In genomic region chr1:230643887-230644286, GRCh38 we compare ENCODE assay signal across 10 cellular contexts. TPM values are rescaled to one million over a fixed set of nuclear protein-coding genes. Genes with fewer than 3 reads are reported as not detected.
DNase-seq lines count a peak whose midpoint lies in the region; ATAC-seq lines count a peak whose summit lies in the region.
"Had no signal": no experiment of that assay in that cellular context is flagged by ENCODE, and none has a peak within 500 bp of the region (broad histone marks: within the 10 kb centered on the region; RNA-seq: fewer than 3 reads in every experiment).

No MANE protein-coding gene starts in this region.

- H3K27ac ChIP-seq in CD4-positive, alpha-beta memory T cell (ENCODE audit: low read depth, low read length), result no peak overlapping the region
- no peak overlapping the region for H3K27ac ChIP-seq in HUES48 (ENCODE audit: low read depth, low read length)

- peak overlapping the region in 2 of 7 donors; percentile 55 to 77 for H3K27ac Mint-ChIP-seq in CD4-positive, alpha-beta memory T cell
- H3K27ac Mint-ChIP-seq in activated naive CD8-positive, alpha-beta T cell treated with anti-CD3 and anti-CD28 coated beads, Interleukin-2, amount 50 U/mL, for 24 hours, result peak overlapping the region; percentile 70
- no peak overlapping the region for H3K27ac Mint-ChIP-seq in naive B cell

- no peak for ATAC-seq in activated naive CD8-positive, alpha-beta T cell treated with anti-CD3 and anti-CD28 coated beads, Interleukin-2, amount 50 U/mL, for 24 hours
- ATAC-seq in naive B cell (ENCODE audit: low read depth in 2 of 2), result no peak
- no peak for ATAC-seq in esophagus mucosa

- POLR2A ChIA-PET in CD4-positive, alpha-beta memory T cell (lab: Charles Lee; ENCODE audit: partially characterized antibody), result interaction anchor here (1.9 kb wide), 1 partner anchor 335 kb away, joined by 4 read pairs; the partner anchor contains the start of genes ARV1 and TTC13

- no peaks in the 10 kb centered on the region for H3K27me3 ChIP-seq in CD4-positive, alpha-beta memory T cell (ENCODE audit: insufficient read depth, low read length)
- H3K27me3 ChIP-seq in HUES48 (ENCODE audit: control insufficient read depth, insufficient read depth, low read length), result no peaks in the 10 kb centered on the region

- DNase-seq in CD4-positive, alpha-beta memory T cell, result no peak
- DNase-seq in activated naive CD8-positive, alpha-beta T cell treated with anti-CD3 and anti-CD28 coated beads, Interleukin-2, amount 50 U/mL, for 24 hours, result no peak
- DNase-seq in naive B cell (no peak), NCI-H2029 (lab: John Stamatoyannopoulos, UW) (no peak), putamen (ENCODE audit: low spot score) (no peak), NCI-H2227 treated with DMSO at 0.1 percent for 48 hours (lab: John Stamatoyannopoulos, UW) (no peak)
- DNase-seq: amniotic stem cell, nucleus accumbens had no signal

- no peak overlapping the region for H3K9ac ChIP-seq in HUES48 (ENCODE audit: low read depth, low read length)

- CTCF ChIA-PET in CD4-positive, alpha-beta memory T cell (lab: Charles Lee; ENCODE audit: partially characterized antibody), result interaction anchor here (1.0 to 1.1 kb wide), 3 partner anchors 564 to 1020 kb away, joined by 3 to 4 read pairs (median 3); no protein-coding TSS in a partner anchor

- H3K4me3 Mint-ChIP-seq in CD4-positive, alpha-beta memory T cell, result peak overlapping the region in 7 of 8 donors; percentile 93 to 100 (median 99)
- H3K4me3 Mint-ChIP-seq in activated naive CD8-positive, alpha-beta T cell treated with anti-CD3 and anti-CD28 coated beads, Interleukin-2, amount 50 U/mL, for 24 hours, result peak overlapping the region; percentile 99
- peak overlapping the region; percentile 13 to 98 (median 88) for H3K4me3 Mint-ChIP-seq in naive B cell

- peaks cover 9 to 24% of the 10 kb centered on the region in 2 donors for H3K36me3 Mint-ChIP-seq in CD4-positive, alpha-beta memory T cell
- peaks cover 15% of the 10 kb centered on the region for H3K36me3 Mint-ChIP-seq in activated naive CD8-positive, alpha-beta T cell treated with anti-CD3 and anti-CD28 coated beads, Interleukin-2, amount 50 U/mL, for 24 hours (ENCODE audit: low read depth)
- peaks cover 6 to 15% of the 10 kb centered on the region in 2 donors for H3K36me3 Mint-ChIP-seq in naive B cell

- H3K27me3 Mint-ChIP-seq in CD4-positive, alpha-beta memory T cell, result peaks cover 3 to 7% of the 10 kb centered on the region in 2 donors
- peaks cover 11% of the 10 kb centered on the region for H3K27me3 Mint-ChIP-seq in activated naive CD8-positive, alpha-beta T cell treated with anti-CD3 and anti-CD28 coated beads, Interleukin-2, amount 50 U/mL, for 24 hours
- H3K27me3 Mint-ChIP-seq in naive B cell, result peaks cover 5 to 20% (median 16%) of the 10 kb centered on the region in 3 donors

- H3K4me1 Mint-ChIP-seq in CD4-positive, alpha-beta memory T cell, result peaks cover 45 to 69% (median 58%) of the 10 kb centered on the region in 4 donors
- peaks cover 65% of the 10 kb centered on the region for H3K4me1 Mint-ChIP-seq in activated naive CD8-positive, alpha-beta T cell treated with anti-CD3 and anti-CD28 coated beads, Interleukin-2, amount 50 U/mL, for 24 hours
- peaks cover 39 to 53% (median 41%) of the 10 kb centered on the region in 3 donors for H3K4me1 Mint-ChIP-seq in naive B cell

- H3K4me3 ChIP-seq in CD4-positive, alpha-beta memory T cell (ENCODE audit: low read length in 2 of 2), result no peak overlapping the region
- peak overlapping the region; percentile 91 for H3K4me3 ChIP-seq in HUES48 (ENCODE audit: low read depth, low read length)

- no peaks in the 10 kb centered on the region for H3K36me3 ChIP-seq in CD4-positive, alpha-beta memory T cell (ENCODE audit: insufficient read depth, low read length)
- no peaks in the 10 kb centered on the region for H3K36me3 ChIP-seq in HUES48 (ENCODE audit: control insufficient read depth, insufficient read depth, low read length)

- intact Hi-C loops in CD4-positive, alpha-beta memory T cell (cut with micrococcal nuclease), result loop anchor here (2.0 kb wide), 2 partner anchors 17 to 1017 kb away; partner anchors contain the start of genes TAF5L and URB2

- H3K9me3 Mint-ChIP-seq in CD4-positive, alpha-beta memory T cell, result no peaks in the 10 kb centered on the region
- no peaks in the 10 kb centered on the region for H3K9me3 Mint-ChIP-seq in activated naive CD8-positive, alpha-beta T cell treated with anti-CD3 and anti-CD28 coated beads, Interleukin-2, amount 50 U/mL, for 24 hours
- peaks cover 0 to 2% (median 0%) of the 10 kb centered on the region in 7 donors for H3K9me3 Mint-ChIP-seq in naive B cell

- no peaks in the 10 kb centered on the region for H3K9me3 ChIP-seq in CD4-positive, alpha-beta memory T cell (ENCODE audit: control insufficient read depth in 1 of 2, low read length in 2 of 2)
- H3K9me3 ChIP-seq in HUES48 (ENCODE audit: control insufficient read depth, insufficient read depth, low read length), result no peaks in the 10 kb centered on the region

- H3K4me1 ChIP-seq in CD4-positive, alpha-beta memory T cell (ENCODE audit: insufficient read depth, low read length), result peaks cover 54% of the 10 kb centered on the region
- peaks cover 16% of the 10 kb centered on the region for H3K4me1 ChIP-seq in HUES48 (ENCODE audit: control insufficient read depth, insufficient read depth, low read length)

RNA-seq across cellular contexts. Expression of gene COG2, which starts 1.6 kb away (rescaled TPM):
- 10 to 100 TPM; 41.5 to 44.6 TPM for total RNA-seq in CD4-positive, alpha-beta memory T cell
- polyA plus RNA-seq in CD4-positive, alpha-beta memory T cell, result 10 to 100 TPM; 28.8 to 30.7 TPM
- 10 to 100 TPM; 23.6 to 39.7 (median 33.9) TPM for polyA plus RNA-seq in naive B cell (ENCODE audit: low read depth in 6 of 6)
- 16.5 TPM for total RNA-seq in esophagus mucosa
